Comparison of ENCODE assay signal across 1 cellular context in the genomic region with DNA sequence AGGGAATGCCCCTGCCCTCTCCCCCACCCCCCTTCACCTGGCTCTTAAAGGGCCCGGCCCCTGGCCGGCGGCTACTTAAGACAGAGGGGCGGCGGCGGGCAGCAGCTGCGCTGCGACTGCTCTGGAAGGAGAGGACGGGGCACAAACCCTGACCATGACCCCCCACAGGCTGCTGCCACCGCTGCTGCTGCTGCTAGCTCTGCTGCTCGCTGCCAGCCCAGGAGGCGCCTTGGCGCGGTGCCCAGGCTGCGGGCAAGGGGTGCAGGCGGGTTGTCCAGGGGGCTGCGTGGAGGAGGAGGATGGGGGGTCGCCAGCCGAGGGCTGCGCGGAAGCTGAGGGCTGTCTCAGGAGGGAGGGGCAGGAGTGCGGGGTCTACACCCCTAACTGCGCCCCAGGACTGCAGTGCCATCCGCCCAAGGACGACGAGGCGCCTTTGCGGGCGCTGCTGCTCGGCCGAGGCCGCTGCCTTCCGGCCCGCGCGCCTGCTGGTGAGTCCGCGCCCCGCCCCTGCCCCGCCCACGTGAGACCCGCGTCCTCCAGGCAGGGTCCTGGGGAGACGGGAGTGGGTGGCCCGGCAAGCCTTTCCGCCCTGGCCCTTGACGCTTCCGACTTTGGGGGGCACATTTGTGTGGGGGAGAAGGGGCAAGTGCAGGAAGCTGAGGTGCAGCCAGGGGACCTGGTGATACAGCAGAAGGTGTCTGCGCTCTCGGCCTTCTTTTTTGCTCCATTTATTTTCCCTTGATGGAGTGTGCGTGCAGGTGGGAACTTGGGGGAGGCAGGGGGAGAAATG.
A peak's percentile ranks its signal among the peaks of the same experiment; 100 is the strongest.
TF ChIP-seq lines count a peak whose summit lies in the region.

A gene with protein sequence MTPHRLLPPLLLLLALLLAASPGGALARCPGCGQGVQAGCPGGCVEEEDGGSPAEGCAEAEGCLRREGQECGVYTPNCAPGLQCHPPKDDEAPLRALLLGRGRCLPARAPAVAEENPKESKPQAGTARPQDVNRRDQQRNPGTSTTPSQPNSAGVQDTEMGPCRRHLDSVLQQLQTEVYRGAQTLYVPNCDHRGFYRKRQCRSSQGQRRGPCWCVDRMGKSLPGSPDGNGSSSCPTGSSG (plus strand): TSS at position 104 of the 790 bp plus-strand sequence. CDS start 51 bp downstream, at position 155.

TF ChIP-seq in HepG2, 621 proteins besides CTCF, POLR2A, EP300 and RAD21 (continued from another document and continues in another):
- no peak for TF ChIP-seq ZNF790 (CRISPR knock-in tag; IDR thresholded peaks at IDR 0.05; ENCODE audit: borderline replicate concordance)
- no peak for TF ChIP-seq PCBP1 (IDR thresholded peaks at IDR 0.05; ENCODE audit: borderline replicate concordance, low read depth, low read length)
- TF ChIP-seq ZNF546 (CRISPR knock-in tag; conservative IDR thresholded peaks at IDR 0.05), result peak; percentile 82
- TF ChIP-seq ZNF44 (CRISPR knock-in tag; IDR thresholded peaks at IDR 0.05), result no peak
- TF ChIP-seq, protein P1, sequence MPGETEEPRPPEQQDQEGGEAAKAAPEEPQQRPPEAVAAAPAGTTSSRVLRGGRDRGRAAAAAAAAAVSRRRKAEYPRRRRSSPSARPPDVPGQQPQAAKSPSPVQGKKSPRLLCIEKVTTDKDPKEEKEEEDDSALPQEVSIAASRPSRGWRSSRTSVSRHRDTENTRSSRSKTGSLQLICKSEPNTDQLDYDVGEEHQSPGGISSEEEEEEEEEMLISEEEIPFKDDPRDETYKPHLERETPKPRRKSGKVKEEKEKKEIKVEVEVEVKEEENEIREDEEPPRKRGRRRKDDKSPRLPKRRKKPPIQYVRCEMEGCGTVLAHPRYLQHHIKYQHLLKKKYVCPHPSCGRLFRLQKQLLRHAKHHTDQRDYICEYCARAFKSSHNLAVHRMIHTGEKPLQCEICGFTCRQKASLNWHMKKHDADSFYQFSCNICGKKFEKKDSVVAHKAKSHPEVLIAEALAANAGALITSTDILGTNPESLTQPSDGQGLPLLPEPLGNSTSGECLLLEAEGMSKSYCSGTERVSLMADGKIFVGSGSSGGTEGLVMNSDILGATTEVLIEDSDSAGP (CRISPR knock-in tag; IDR thresholded peaks at IDR 0.05; ENCODE audit: borderline replicate concordance), result peak; percentile 98
- no peak for TF ChIP-seq MIER2 (CRISPR knock-in tag; IDR thresholded peaks at IDR 0.05)
- no peak for TF ChIP-seq ZSCAN30 (CRISPR knock-in tag; IDR thresholded peaks at IDR 0.05)
- TF ChIP-seq, protein P2, sequence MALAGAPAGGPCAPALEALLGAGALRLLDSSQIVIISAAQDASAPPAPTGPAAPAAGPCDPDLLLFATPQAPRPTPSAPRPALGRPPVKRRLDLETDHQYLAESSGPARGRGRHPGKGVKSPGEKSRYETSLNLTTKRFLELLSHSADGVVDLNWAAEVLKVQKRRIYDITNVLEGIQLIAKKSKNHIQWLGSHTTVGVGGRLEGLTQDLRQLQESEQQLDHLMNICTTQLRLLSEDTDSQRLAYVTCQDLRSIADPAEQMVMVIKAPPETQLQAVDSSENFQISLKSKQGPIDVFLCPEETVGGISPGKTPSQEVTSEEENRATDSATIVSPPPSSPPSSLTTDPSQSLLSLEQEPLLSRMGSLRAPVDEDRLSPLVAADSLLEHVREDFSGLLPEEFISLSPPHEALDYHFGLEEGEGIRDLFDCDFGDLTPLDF (CRISPR knock-in tag; IDR thresholded peaks at IDR 0.05), result no peak
- TF ChIP-seq FOXP1 (IDR thresholded peaks at IDR 0.05), result no peak
- no peak for TF ChIP-seq FOXP1 (CRISPR knock-in tag; IDR thresholded peaks at IDR 0.05)
- peak; percentile 71; the same call in 1 of the 2 replicates for TF ChIP-seq ERF (CRISPR knock-in tag; IDR thresholded peaks at IDR 0.05)
- TF ChIP-seq, protein P3, sequence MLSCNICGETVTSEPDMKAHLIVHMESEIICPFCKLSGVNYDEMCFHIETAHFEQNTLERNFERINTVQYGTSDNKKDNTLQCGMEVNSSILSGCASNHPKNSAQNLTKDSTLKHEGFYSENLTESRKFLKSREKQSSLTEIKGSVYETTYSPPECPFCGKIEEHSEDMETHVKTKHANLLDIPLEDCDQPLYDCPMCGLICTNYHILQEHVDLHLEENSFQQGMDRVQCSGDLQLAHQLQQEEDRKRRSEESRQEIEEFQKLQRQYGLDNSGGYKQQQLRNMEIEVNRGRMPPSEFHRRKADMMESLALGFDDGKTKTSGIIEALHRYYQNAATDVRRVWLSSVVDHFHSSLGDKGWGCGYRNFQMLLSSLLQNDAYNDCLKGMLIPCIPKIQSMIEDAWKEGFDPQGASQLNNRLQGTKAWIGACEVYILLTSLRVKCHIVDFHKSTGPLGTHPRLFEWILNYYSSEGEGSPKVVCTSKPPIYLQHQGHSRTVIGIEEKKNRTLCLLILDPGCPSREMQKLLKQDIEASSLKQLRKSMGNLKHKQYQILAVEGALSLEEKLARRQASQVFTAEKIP (CRISPR knock-in tag; IDR thresholded peaks at IDR 0.05; ENCODE audit: borderline replicate concordance), result no peak
- TF ChIP-seq, protein P4, sequence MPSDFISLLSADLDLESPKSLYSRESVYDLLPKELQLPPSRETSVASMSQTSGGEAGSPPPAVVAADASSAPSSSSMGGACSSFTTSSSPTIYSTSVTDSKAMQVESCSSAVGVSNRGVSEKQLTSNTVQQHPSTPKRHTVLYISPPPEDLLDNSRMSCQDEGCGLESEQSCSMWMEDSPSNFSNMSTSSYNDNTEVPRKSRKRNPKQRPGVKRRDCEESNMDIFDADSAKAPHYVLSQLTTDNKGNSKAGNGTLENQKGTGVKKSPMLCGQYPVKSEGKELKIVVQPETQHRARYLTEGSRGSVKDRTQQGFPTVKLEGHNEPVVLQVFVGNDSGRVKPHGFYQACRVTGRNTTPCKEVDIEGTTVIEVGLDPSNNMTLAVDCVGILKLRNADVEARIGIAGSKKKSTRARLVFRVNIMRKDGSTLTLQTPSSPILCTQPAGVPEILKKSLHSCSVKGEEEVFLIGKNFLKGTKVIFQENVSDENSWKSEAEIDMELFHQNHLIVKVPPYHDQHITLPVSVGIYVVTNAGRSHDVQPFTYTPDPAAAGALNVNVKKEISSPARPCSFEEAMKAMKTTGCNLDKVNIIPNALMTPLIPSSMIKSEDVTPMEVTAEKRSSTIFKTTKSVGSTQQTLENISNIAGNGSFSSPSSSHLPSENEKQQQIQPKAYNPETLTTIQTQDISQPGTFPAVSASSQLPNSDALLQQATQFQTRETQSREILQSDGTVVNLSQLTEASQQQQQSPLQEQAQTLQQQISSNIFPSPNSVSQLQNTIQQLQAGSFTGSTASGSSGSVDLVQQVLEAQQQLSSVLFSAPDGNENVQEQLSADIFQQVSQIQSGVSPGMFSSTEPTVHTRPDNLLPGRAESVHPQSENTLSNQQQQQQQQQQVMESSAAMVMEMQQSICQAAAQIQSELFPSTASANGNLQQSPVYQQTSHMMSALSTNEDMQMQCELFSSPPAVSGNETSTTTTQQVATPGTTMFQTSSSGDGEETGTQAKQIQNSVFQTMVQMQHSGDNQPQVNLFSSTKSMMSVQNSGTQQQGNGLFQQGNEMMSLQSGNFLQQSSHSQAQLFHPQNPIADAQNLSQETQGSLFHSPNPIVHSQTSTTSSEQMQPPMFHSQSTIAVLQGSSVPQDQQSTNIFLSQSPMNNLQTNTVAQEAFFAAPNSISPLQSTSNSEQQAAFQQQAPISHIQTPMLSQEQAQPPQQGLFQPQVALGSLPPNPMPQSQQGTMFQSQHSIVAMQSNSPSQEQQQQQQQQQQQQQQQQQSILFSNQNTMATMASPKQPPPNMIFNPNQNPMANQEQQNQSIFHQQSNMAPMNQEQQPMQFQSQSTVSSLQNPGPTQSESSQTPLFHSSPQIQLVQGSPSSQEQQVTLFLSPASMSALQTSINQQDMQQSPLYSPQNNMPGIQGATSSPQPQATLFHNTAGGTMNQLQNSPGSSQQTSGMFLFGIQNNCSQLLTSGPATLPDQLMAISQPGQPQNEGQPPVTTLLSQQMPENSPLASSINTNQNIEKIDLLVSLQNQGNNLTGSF (CRISPR knock-in tag; IDR thresholded peaks at IDR 0.05), result no peak
- peak; percentile 68 for TF ChIP-seq RBFOX2 (IDR thresholded peaks at IDR 0.05; ENCODE audit: low read depth, low read length)
- TF ChIP-seq, protein P5, sequence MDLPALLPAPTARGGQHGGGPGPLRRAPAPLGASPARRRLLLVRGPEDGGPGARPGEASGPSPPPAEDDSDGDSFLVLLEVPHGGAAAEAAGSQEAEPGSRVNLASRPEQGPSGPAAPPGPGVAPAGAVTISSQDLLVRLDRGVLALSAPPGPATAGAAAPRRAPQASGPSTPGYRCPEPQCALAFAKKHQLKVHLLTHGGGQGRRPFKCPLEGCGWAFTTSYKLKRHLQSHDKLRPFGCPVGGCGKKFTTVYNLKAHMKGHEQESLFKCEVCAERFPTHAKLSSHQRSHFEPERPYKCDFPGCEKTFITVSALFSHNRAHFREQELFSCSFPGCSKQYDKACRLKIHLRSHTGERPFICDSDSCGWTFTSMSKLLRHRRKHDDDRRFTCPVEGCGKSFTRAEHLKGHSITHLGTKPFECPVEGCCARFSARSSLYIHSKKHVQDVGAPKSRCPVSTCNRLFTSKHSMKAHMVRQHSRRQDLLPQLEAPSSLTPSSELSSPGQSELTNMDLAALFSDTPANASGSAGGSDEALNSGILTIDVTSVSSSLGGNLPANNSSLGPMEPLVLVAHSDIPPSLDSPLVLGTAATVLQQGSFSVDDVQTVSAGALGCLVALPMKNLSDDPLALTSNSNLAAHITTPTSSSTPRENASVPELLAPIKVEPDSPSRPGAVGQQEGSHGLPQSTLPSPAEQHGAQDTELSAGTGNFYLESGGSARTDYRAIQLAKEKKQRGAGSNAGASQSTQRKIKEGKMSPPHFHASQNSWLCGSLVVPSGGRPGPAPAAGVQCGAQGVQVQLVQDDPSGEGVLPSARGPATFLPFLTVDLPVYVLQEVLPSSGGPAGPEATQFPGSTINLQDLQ (CRISPR knock-in tag; IDR thresholded peaks at IDR 0.05), result no peak
- no peak for TF ChIP-seq SMAD3 (CRISPR knock-in tag; IDR thresholded peaks at IDR 0.05)
- TF ChIP-seq PTBP1 (IDR thresholded peaks at IDR 0.05; ENCODE audit: low read depth, low read length, poor library complexity, severe bottlenecking), result no peak
- no peak for TF ChIP-seq GLI4 (CRISPR knock-in tag; IDR thresholded peaks at IDR 0.05; ENCODE audit: borderline replicate concordance)
- no peak for TF ChIP-seq HOXA7 (CRISPR knock-in tag; IDR thresholded peaks at IDR 0.05)
- TF ChIP-seq, protein P6, sequence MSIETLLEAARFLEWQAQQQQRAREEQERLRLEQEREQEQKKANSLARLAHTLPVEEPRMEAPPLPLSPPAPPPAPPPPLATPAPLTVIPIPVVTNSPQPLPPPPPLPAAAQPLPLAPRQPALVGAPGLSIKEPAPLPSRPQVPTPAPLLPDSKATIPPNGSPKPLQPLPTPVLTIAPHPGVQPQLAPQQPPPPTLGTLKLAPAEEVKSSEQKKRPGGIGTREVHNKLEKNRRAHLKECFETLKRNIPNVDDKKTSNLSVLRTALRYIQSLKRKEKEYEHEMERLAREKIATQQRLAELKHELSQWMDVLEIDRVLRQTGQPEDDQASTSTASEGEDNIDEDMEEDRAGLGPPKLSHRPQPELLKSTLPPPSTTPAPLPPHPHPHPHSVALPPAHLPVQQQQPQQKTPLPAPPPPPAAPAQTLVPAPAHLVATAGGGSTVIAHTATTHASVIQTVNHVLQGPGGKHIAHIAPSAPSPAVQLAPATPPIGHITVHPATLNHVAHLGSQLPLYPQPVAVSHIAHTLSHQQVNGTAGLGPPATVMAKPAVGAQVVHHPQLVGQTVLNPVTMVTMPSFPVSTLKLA (IDR thresholded peaks at IDR 0.05), result no peak
- TF ChIP-seq ZNF232 (CRISPR knock-in tag; IDR thresholded peaks at IDR 0.05; ENCODE audit: borderline replicate concordance), result no peak
- TF ChIP-seq, protein P7, sequence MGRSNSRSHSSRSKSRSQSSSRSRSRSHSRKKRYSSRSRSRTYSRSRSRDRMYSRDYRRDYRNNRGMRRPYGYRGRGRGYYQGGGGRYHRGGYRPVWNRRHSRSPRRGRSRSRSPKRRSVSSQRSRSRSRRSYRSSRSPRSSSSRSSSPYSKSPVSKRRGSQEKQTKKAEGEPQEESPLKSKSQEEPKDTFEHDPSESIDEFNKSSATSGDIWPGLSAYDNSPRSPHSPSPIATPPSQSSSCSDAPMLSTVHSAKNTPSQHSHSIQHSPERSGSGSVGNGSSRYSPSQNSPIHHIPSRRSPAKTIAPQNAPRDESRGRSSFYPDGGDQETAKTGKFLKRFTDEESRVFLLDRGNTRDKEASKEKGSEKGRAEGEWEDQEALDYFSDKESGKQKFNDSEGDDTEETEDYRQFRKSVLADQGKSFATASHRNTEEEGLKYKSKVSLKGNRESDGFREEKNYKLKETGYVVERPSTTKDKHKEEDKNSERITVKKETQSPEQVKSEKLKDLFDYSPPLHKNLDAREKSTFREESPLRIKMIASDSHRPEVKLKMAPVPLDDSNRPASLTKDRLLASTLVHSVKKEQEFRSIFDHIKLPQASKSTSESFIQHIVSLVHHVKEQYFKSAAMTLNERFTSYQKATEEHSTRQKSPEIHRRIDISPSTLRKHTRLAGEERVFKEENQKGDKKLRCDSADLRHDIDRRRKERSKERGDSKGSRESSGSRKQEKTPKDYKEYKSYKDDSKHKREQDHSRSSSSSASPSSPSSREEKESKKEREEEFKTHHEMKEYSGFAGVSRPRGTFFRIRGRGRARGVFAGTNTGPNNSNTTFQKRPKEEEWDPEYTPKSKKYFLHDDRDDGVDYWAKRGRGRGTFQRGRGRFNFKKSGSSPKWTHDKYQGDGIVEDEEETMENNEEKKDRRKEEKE (IDR thresholded peaks at IDR 0.05), result no peak
- TF ChIP-seq, protein P8, sequence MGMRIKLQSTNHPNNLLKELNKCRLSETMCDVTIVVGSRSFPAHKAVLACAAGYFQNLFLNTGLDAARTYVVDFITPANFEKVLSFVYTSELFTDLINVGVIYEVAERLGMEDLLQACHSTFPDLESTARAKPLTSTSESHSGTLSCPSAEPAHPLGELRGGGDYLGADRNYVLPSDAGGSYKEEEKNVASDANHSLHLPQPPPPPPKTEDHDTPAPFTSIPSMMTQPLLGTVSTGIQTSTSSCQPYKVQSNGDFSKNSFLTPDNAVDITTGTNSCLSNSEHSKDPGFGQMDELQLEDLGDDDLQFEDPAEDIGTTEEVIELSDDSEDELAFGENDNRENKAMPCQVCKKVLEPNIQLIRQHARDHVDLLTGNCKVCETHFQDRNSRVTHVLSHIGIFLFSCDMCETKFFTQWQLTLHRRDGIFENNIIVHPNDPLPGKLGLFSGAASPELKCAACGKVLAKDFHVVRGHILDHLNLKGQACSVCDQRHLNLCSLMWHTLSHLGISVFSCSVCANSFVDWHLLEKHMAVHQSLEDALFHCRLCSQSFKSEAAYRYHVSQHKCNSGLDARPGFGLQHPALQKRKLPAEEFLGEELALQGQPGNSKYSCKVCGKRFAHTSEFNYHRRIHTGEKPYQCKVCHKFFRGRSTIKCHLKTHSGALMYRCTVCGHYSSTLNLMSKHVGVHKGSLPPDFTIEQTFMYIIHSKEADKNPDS (CRISPR knock-in tag; IDR thresholded peaks at IDR 0.05), result 0 out of 2 replicates have a peak, but pooled peaks have one; percentile 45
- peak; percentile 60 for TF ChIP-seq HOXA3 (CRISPR knock-in tag; IDR thresholded peaks at IDR 0.05)
- TF ChIP-seq, protein P9, sequence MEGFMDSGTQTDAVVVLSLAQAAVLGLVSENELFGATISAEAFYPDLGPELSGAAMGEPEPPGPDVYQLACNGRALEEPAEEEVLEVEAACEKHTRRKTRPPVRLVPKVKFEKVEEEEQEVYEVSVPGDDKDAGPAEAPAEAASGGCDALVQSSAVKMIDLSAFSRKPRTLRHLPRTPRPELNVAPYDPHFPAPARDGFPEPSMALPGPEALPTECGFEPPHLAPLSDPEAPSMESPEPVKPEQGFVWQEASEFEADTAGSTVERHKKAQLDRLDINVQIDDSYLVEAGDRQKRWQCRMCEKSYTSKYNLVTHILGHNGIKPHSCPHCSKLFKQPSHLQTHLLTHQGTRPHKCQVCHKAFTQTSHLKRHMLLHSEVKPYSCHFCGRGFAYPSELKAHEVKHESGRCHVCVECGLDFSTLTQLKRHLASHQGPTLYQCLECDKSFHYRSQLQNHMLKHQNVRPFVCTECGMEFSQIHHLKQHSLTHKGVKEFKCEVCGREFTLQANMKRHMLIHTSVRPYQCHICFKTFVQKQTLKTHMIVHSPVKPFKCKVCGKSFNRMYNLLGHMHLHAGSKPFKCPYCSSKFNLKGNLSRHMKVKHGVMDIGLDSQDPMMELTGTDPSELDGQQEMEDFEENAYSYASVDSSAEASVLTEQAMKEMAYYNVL (CRISPR knock-in tag; IDR thresholded peaks at IDR 0.05; ENCODE audit: borderline replicate concordance), result no peak
- TF ChIP-seq HDAC1 (CRISPR knock-in tag; IDR thresholded peaks at IDR 0.05), result peak; percentile 25; the same call in 1 of the 2 replicates
- TF ChIP-seq ZFY (CRISPR knock-in tag; IDR thresholded peaks at IDR 0.05), result no peak
- TF ChIP-seq ZNF761 (CRISPR knock-in tag; conservative IDR thresholded peaks at IDR 0.05), result no peak
